8 cellular contexts compared by ENCODE assay signal in the genomic region with DNA sequence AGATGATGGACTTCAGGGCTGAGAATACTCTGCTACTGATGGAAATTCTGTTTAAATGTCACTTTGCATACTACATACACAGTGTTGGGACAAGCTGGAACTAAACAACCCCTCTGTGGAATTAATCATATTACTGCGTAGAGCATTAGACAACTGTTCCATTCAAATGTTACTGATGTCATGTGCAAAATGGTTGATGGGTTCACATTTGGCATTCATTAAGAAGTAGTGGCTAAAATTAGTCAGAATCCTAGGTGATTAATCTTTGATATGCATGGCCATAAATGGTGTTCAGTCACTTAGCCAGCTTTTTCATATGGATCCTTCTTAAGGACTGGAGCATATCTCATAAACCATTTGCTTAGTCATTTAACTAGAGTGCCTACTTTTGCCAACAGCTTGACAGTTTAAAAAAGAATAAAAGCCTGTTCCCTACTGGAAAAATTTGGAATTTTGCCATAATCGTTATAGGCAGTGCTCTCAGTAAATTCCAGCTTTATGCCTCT.
A peak's percentile ranks its signal among the peaks of the same experiment; 100 is the strongest.
DNase-seq lines count a peak whose midpoint lies in the region; ATAC-seq and TF ChIP-seq lines count a peak whose summit lies in the region.

No MANE protein-coding gene starts in this region.

- ATAC-seq in heart right ventricle (peak in 7 of 8 donors; percentile 39 to 73 (median 54)), GM18511 (IDR thresholded peaks at IDR 0.05; ENCODE audit: unreplicated experiment) (no peak)

- H3K4me1 ChIP-seq in SK-N-SH (ENCODE audit: control insufficient read depth in 1 of 2, insufficient read depth in 2 of 2, low read depth in 1 of 2, low read length in 1 of 2) (peaks cover 4 to 22% of the 10 kb centered on the region in 2 experiments; a peak in 2 of 4 replicates), heart right ventricle (peaks cover 0 to 31% (median 4%) of the 10 kb centered on the region in 9 donors), MM.1S (ENCODE audit: low read length) (no peaks in the 10 kb centered on the region)

- H3K79me2 ChIP-seq in SK-N-SH (ENCODE audit: insufficient read depth) (peaks cover 65% of the 10 kb centered on the region), MM.1S (ENCODE audit: low read length) (no peaks in the 10 kb centered on the region)

- DNase-seq in AG08395 (ENCODE audit: low spot score), result peak; percentile 71
- peak; percentile 31 for DNase-seq in HT1080 (ENCODE audit: low read depth)
- DNase-seq in SK-N-SH, result peak; percentile 35
- no peak for DNase-seq in heart right ventricle
- no peak for DNase-seq in islet precursor cell
- no peak for DNase-seq in MM.1S
- DNase-seq in SKM-1 (lab: John Stamatoyannopoulos, UW; ENCODE audit: unreplicated experiment), result no peak

- no peaks in the 10 kb centered on the region; the same call in 1 of the 2 replicates for H4K20me1 ChIP-seq in SK-N-SH (ENCODE audit: insufficient read depth)
- H4K20me1 ChIP-seq in MM.1S (ENCODE audit: insufficient read depth, low read length), result no peaks in the 10 kb centered on the region

- H3K9me2 ChIP-seq in SK-N-SH, result no peaks in the 10 kb centered on the region
- no peaks in the 10 kb centered on the region for H3K9me2 ChIP-seq in MM.1S (replicated peaks; ENCODE audit: insufficient read depth, low read length)

- no peaks in the 10 kb centered on the region for H3K27me3 ChIP-seq in SK-N-SH (ENCODE audit: insufficient read depth)
- no peaks in the 10 kb centered on the region for H3K27me3 ChIP-seq in heart right ventricle
- H3K27me3 ChIP-seq in MM.1S (replicated peaks; ENCODE audit: insufficient read depth, low read length), result no peaks in the 10 kb centered on the region

- H2AFZ ChIP-seq in SK-N-SH (ENCODE audit: low read depth) (no peak overlapping the region), MM.1S (ENCODE audit: low read length) (no peak overlapping the region)

- WGBS in SK-N-SH (ENCODE audit: low lambda C conversion rate), result 0% methylated on average over 2 of the region's 2 CpGs
- 26 to 36% methylated on average over 2 of the region's 2 CpGs for WGBS in heart right ventricle, 2 donors

- no peak overlapping the region for H3K9ac ChIP-seq in SK-N-SH
- no peak overlapping the region for H3K9ac ChIP-seq in MM.1S (ENCODE audit: low read length)

- H3K4me3 ChIP-seq in SK-N-SH (ENCODE audit: low read depth in 2 of 2, low read length in 1 of 2) (no peak overlapping the region), heart right ventricle (no peak overlapping the region), MM.1S (ENCODE audit: low read length) (no peak overlapping the region)

- intact Hi-C loops in heart right ventricle (cut with DNase I), result no loop called here

- H3K4me2 ChIP-seq in SK-N-SH (peak overlapping the region; percentile 5; the same call in 1 of the 2 replicates), MM.1S (ENCODE audit: low read depth, low read length) (no peak overlapping the region)

- peak; percentile 90 to 97; a peak in 3 of 4 replicates for TF ChIP-seq EP300 in SK-N-SH (IDR thresholded peaks at IDR 0.05; ENCODE audit: borderline replicate concordance in 1 of 2, low read depth in 1 of 2, low read length in 1 of 2)

- H3K36me3 ChIP-seq in SK-N-SH (replicated peaks in 1 of 2; ENCODE audit: control insufficient read depth in 1 of 2, insufficient read depth in 2 of 2, low read length in 1 of 2) (no peaks in the 10 kb centered on the region), heart right ventricle (no peaks in the 10 kb centered on the region), MM.1S (replicated peaks; ENCODE audit: insufficient read depth, low read length) (no peaks in the 10 kb centered on the region)

- peaks cover 20% of the 10 kb centered on the region for H3F3A ChIP-seq in SK-N-SH (replicated peaks; ENCODE audit: insufficient read depth)
- H3F3A ChIP-seq in MM.1S (ENCODE audit: insufficient read depth, low read length), result no peaks in the 10 kb centered on the region

- no peaks in the 10 kb centered on the region for H3K9me3 ChIP-seq in SK-N-SH
- H3K9me3 ChIP-seq in heart right ventricle, result peaks cover 0 to 4% (median 0%) of the 10 kb centered on the region in 11 donors
- H3K9me3 ChIP-seq in MM.1S (replicated peaks; ENCODE audit: insufficient read depth, low read length), result no peaks in the 10 kb centered on the region

- TF ChIP-seq CTCF in SK-N-SH (IDR thresholded peaks at IDR 0.05) (no peak), heart right ventricle (IDR thresholded peaks at IDR 0.05) (no peak), MM.1S (IDR thresholded peaks at IDR 0.05; ENCODE audit: low read length) (no peak)

- POLR2A ChIA-PET in SK-N-SH (lab: Yijun Ruan, JAX), result interaction anchor here (0.7 to 1.1 kb wide), 4 partner anchors 44 to 170 kb away, joined by 4 to 9 read pairs (median 7); a partner anchor contains a TSS

- H3K27ac ChIP-seq in SK-N-SH (ENCODE audit: low read depth in 2 of 2, low read length in 1 of 2) (peak overlapping the region; percentile 64 to 96), heart right ventricle (peak overlapping the region in 7 of 10 donors; percentile 36 to 73 (median 61)), MM.1S (ENCODE audit: low read length) (no peak overlapping the region)

- CTCF ChIA-PET in SK-N-SH (lab: Yijun Ruan, JAX), result interaction anchor here (0.7 to 1.7 kb wide), 7 partner anchors 13 to 167 kb away, joined by 3 to 5 read pairs (median 3); a partner anchor contains a TSS

- TF ChIP-seq RAD21 in SK-N-SH (IDR thresholded peaks at IDR 0.05; ENCODE audit: low read length), result peak; percentile 21

TF ChIP-seq in SK-N-SH, 30 proteins besides CTCF, POLR2A, EP300 and RAD21 (continues in another document):
- TF ChIP-seq JUND (IDR thresholded peaks at IDR 0.05) (peak; percentile 92), CHD2 (IDR thresholded peaks at IDR 0.05; ENCODE audit: low read length, partially characterized antibody) (peak; percentile 76), GABPA (IDR thresholded peaks at IDR 0.05; ENCODE audit: low read depth) (peak; percentile 16; the same call in 1 of the 2 replicates), ELF1 (IDR thresholded peaks at IDR 0.05) (no peak), TEAD4 (IDR thresholded peaks at IDR 0.05; ENCODE audit: borderline replicate concordance, insufficient read depth) (peak; percentile 86), TCF12 (IDR thresholded peaks at IDR 0.05) (peak; percentile 99), NRF1 (IDR thresholded peaks at IDR 0.05; ENCODE audit: low read depth, low read length) (no peak), RXRA (IDR thresholded peaks at IDR 0.05; ENCODE audit: borderline replicate concordance, low read depth) (peak; percentile 61; the same call in 1 of the 2 replicates), FOSL2 (IDR thresholded peaks at IDR 0.05; ENCODE audit: borderline replicate concordance, low read depth) (peak; percentile 79), FOXJ3 (CRISPR knock-in tag; IDR thresholded peaks at IDR 0.05) (no peak), YY1 (IDR thresholded peaks at IDR 0.05; ENCODE audit: low read depth) (peak; percentile 61; the same call in 1 of the 2 replicates), TAF1 (IDR thresholded peaks at IDR 0.05; ENCODE audit: borderline replicate concordance, low read depth, low read length) (peak; percentile 41; the same call in 1 of the 2 replicates), GATA2 (CRISPR knock-in tag; IDR thresholded peaks at IDR 0.05) (peak; percentile 50), FOXM1 (IDR thresholded peaks at IDR 0.05; ENCODE audit: low read depth) (peak; percentile 96), SMC3 (IDR thresholded peaks at IDR 0.05; ENCODE audit: low read depth, low read length) (0 out of 2 replicates have a peak, but pooled peaks have one; percentile 2), MXI1 (IDR thresholded peaks at IDR 0.05; ENCODE audit: low read depth, low read length) (peak; percentile 70), EZH2phosphoT487 (IDR thresholded peaks at IDR 0.05; ENCODE audit: borderline replicate concordance, low read depth) (no peak), NFIC (IDR thresholded peaks at IDR 0.05; ENCODE audit: borderline replicate concordance) (peak; percentile 98), SIN3A (IDR thresholded peaks at IDR 0.05; ENCODE audit: borderline replicate concordance, low read depth, low read length) (no peak; the same call in 1 of the 2 replicates)
- TF ChIP-seq, protein P1, sequence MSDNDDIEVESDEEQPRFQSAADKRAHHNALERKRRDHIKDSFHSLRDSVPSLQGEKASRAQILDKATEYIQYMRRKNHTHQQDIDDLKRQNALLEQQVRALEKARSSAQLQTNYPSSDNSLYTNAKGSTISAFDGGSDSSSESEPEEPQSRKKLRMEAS (IDR thresholded peaks at IDR 0.05; ENCODE audit: low read depth), result peak; percentile 16; the same call in 1 of the 2 replicates
- TF ChIP-seq, protein P2, sequence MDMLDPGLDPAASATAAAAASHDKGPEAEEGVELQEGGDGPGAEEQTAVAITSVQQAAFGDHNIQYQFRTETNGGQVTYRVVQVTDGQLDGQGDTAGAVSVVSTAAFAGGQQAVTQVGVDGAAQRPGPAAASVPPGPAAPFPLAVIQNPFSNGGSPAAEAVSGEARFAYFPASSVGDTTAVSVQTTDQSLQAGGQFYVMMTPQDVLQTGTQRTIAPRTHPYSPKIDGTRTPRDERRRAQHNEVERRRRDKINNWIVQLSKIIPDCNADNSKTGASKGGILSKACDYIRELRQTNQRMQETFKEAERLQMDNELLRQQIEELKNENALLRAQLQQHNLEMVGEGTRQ (IDR thresholded peaks at IDR 0.05; ENCODE audit: borderline replicate concordance, low read depth, low read length), result no peak
- TF ChIP-seq, protein P3, sequence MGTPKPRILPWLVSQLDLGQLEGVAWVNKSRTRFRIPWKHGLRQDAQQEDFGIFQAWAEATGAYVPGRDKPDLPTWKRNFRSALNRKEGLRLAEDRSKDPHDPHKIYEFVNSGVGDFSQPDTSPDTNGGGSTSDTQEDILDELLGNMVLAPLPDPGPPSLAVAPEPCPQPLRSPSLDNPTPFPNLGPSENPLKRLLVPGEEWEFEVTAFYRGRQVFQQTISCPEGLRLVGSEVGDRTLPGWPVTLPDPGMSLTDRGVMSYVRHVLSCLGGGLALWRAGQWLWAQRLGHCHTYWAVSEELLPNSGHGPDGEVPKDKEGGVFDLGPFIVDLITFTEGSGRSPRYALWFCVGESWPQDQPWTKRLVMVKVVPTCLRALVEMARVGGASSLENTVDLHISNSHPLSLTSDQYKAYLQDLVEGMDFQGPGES (IDR thresholded peaks at IDR 0.05; ENCODE audit: low read depth, low read length), result no peak

Comparison
In these comparisons a context has a peak if more than half of its experiments do, and no peak if none do; other contexts are left out.
1. DNase-seq: peak in AG08395 (single experiment), HT1080 (single experiment) and SK-N-SH (single experiment); none in heart right ventricle (0 of 2), islet precursor cell (single experiment), MM.1S (single experiment) and SKM-1 (single experiment).